ENCODE assay signal across 8 cellular contexts in genomic region chr17:81684442-81684911, GRCh38. TPM values are rescaled to one million over a fixed set of nuclear protein-coding genes. Genes with fewer than 3 reads are reported as not detected.
DNase-seq lines count a peak whose midpoint lies in the region; ATAC-seq, FAIRE-seq and TF ChIP-seq lines count a peak whose summit lies in the region.

No MANE protein-coding gene starts in this region.

- peak overlapping the region; percentile 82 for H3K27ac Mint-ChIP-seq in glutamatergic neuron (ENCODE audit: unreplicated experiment)

- peak overlapping the region; percentile 75 to 82 for H3K27ac ChIP-seq in small intestine (ENCODE audit: low read depth in 1 of 2, low read length in 1 of 2)

- H3K27me3 ChIP-seq in small intestine (ENCODE audit: control insufficient read depth in 2 of 2, insufficient read depth in 2 of 2, low read length in 2 of 2): no peaks in the 10 kb centered on the region

- TF ChIP-seq CTCF in WI38 (IDR thresholded peaks at IDR 0.05; ENCODE audit: low read depth, low read length) (no peak), glutamatergic neuron (IDR thresholded peaks at IDR 0.05; ENCODE audit: partially characterized antibody, unreplicated experiment) (no peak)

- H3K9me3 ChIP-seq in small intestine (ENCODE audit: control insufficient read depth, low read depth): no peaks in the 10 kb centered on the region

- no peaks in the 10 kb centered on the region for H3K27me3 Mint-ChIP-seq in activated T-cell treated with anti-CD3 and anti-CD28 coated beads, Interleukin-2, amount 50 U/mL, for 4 hours (ENCODE audit: low read depth)
- peaks cover 2% of the 10 kb centered on the region for H3K27me3 Mint-ChIP-seq in glutamatergic neuron (ENCODE audit: unreplicated experiment)

- peaks cover 3 to 14% of the 10 kb centered on the region in 2 donors for H3K36me3 ChIP-seq in small intestine (ENCODE audit: control insufficient read depth in 2 of 2, insufficient read depth in 2 of 2, low read length in 2 of 2)

- peaks cover 0 to 4% of the 10 kb centered on the region in 2 donors for H3K4me1 ChIP-seq in small intestine (ENCODE audit: control insufficient read depth in 2 of 2, insufficient read depth in 1 of 2, low read depth in 1 of 2, low read length in 1 of 2)

- peak overlapping the region; percentile 96 for H3K4me3 ChIP-seq in WI38 (ENCODE audit: low read depth, low read length)
- peak overlapping the region; percentile 97 to 98 for H3K4me3 ChIP-seq in small intestine (ENCODE audit: low read depth in 1 of 2, low read length in 2 of 2)

- no peaks in the 10 kb centered on the region for H3K9me3 Mint-ChIP-seq in activated T-cell treated with anti-CD3 and anti-CD28 coated beads, Interleukin-2, amount 50 U/mL, for 4 hours
- H3K9me3 Mint-ChIP-seq in glutamatergic neuron (ENCODE audit: unreplicated experiment): peaks cover 15% of the 10 kb centered on the region

- H3K36me3 Mint-ChIP-seq in activated T-cell treated with anti-CD3 and anti-CD28 coated beads, Interleukin-2, amount 50 U/mL, for 4 hours (ENCODE audit: insufficient read depth): peaks cover 22% of the 10 kb centered on the region
- no peaks in the 10 kb centered on the region for H3K36me3 Mint-ChIP-seq in glutamatergic neuron (ENCODE audit: unreplicated experiment)

- DNase-seq in activated T-cell treated with anti-CD3 and anti-CD28 coated beads, Interleukin-2, amount 50 U/mL, for 4 hours: no peak
- no peak for DNase-seq in activated T-cell treated with anti-CD3 and anti-CD28 coated beads for 4 hours
- no peak for DNase-seq in glutamatergic neuron
- peak; percentile 30 for DNase-seq in small intestine
- DNase-seq in NCI-H774 (lab: John Stamatoyannopoulos, UW): no peak

- H3K4me3 Mint-ChIP-seq in activated T-cell treated with anti-CD3 and anti-CD28 coated beads, Interleukin-2, amount 50 U/mL, for 4 hours: peak overlapping the region; percentile 88
- H3K4me3 Mint-ChIP-seq in glutamatergic neuron (ENCODE audit: unreplicated experiment): peak overlapping the region; percentile 90

- peak; percentile 3 to 4 for ATAC-seq in activated T-cell treated with anti-CD3 and anti-CD28 coated beads, Interleukin-2, amount 50 U/mL, for 4 hours
- no peak for ATAC-seq in HG03342 (IDR thresholded peaks at IDR 0.05; ENCODE audit: unreplicated experiment)
- ATAC-seq in HG03432 (IDR thresholded peaks at IDR 0.05; ENCODE audit: unreplicated experiment): no peak

- WGBS in small intestine, 3 donors: 1 to 2% (median 1%) methylated on average over 16 of the region's 16 CpGs

- FAIRE-seq in small intestine (lab: Jason Lieb, UNC): no peak

- peaks cover 26% of the 10 kb centered on the region for H3K4me1 Mint-ChIP-seq in activated T-cell treated with anti-CD3 and anti-CD28 coated beads, Interleukin-2, amount 50 U/mL, for 4 hours (ENCODE audit: low read depth)
- H3K4me1 Mint-ChIP-seq in glutamatergic neuron (ENCODE audit: low read depth, unreplicated experiment): peaks cover 20% of the 10 kb centered on the region

RNA-seq across cellular contexts. Expression of gene HGS, which starts 0.7 kb away (rescaled TPM):
- total RNA-seq in activated T-cell treated with anti-CD3 and anti-CD28 coated beads, Interleukin-2, amount 50 U/mL, for 4 hours: 100 to 1,000 TPM; 146 to 162 (median 147) TPM
- total RNA-seq in glutamatergic neuron (ENCODE audit: unreplicated experiment): 167 TPM
- 100 to 1,000 TPM in 2 of 3 donors, 10 to 100 TPM in 1; 86.4 to 284 (median 182) TPM for polyA plus RNA-seq in small intestine

RNA-seq across cellular contexts. Expression of gene ARL16, which starts 0.9 kb away (rescaled TPM):
- 10 to 100 TPM; 27.3 to 38.6 (median 27.9) TPM for total RNA-seq in activated T-cell treated with anti-CD3 and anti-CD28 coated beads, Interleukin-2, amount 50 U/mL, for 4 hours
- total RNA-seq in glutamatergic neuron (ENCODE audit: unreplicated experiment): 55.2 TPM
- polyA plus RNA-seq in small intestine: 10 to 100 TPM; 34.1 to 76.9 (median 63.2) TPM

RNA-seq across cellular contexts. Expression of gene CCDC137, which starts 17.9 kb away (rescaled TPM):
- 10 to 100 TPM; 82.9 to 91.9 (median 84.9) TPM for total RNA-seq in activated T-cell treated with anti-CD3 and anti-CD28 coated beads, Interleukin-2, amount 50 U/mL, for 4 hours
- 33.8 TPM for total RNA-seq in glutamatergic neuron (ENCODE audit: unreplicated experiment)
- 10 to 100 TPM; 18.1 to 89.2 (median 24.6) TPM for polyA plus RNA-seq in small intestine

RNA-seq across cellular contexts. Expression of gene OXLD1, which starts 18.1 kb away (rescaled TPM):
- 10 to 100 TPM; 35.0 to 41.1 (median 35.3) TPM for total RNA-seq in activated T-cell treated with anti-CD3 and anti-CD28 coated beads, Interleukin-2, amount 50 U/mL, for 4 hours
- total RNA-seq in glutamatergic neuron (ENCODE audit: unreplicated experiment): 24.7 TPM
- polyA plus RNA-seq in small intestine: 10 to 100 TPM; 54.8 to 76.0 (median 75.7) TPM

RNA-seq across cellular contexts. Expression of gene MRPL12, which starts 18.7 kb away (rescaled TPM):
- 100 to 1,000 TPM; 294 to 372 (median 359) TPM for total RNA-seq in activated T-cell treated with anti-CD3 and anti-CD28 coated beads, Interleukin-2, amount 50 U/mL, for 4 hours
- total RNA-seq in glutamatergic neuron (ENCODE audit: unreplicated experiment): 57.7 TPM
- polyA plus RNA-seq in small intestine: 100 to 1,000 TPM; 139 to 258 (median 202) TPM

Comparison
In these comparisons a context has a peak if more than half of its experiments do, and no peak if none do; other contexts are left out.
1. ATAC-seq: peak in activated T-cell treated with anti-CD3 and anti-CD28 coated beads, Interleukin-2, amount 50 U/mL, for 4 hours (2 of 2); none in HG03342 (single experiment) and HG03432 (single experiment).